Comparison of ENCODE assay signal across 10 cellular contexts in genomic region chr5:180102636-180103035, GRCh38.
"Had no signal": no experiment of that assay in that cellular context is flagged by ENCODE, and none has a peak within 500 bp of the region (broad histone marks: within the 10 kb centered on the region; RNA-seq: fewer than 3 reads in every experiment).

No MANE protein-coding gene starts in this region.

- H3K4me2 ChIP-seq: GM23338 had no signal

- ATAC-seq: GM23338, HCT116 had no signal

- H3K4me1 Mint-ChIP-seq: GM23338 had no signal

- H3K4me3 ChIP-seq: GM23248, GM23338, HAP-1 had no signal

- H3K27ac Mint-ChIP-seq: GM23338, HFFc6 had no signal

- FAIRE-seq: H1, H54 had no signal

- DNase-seq: GM23248, GOT3, H7, HCEC 1CT, HFFc6 had no signal

- H3K4me1 ChIP-seq: HAP-1 had no signal

- H3K4me3 Mint-ChIP-seq: GM23338, HFFc6 had no signal

- H3K9ac ChIP-seq: GM23248 had no signal

- H2AFZ ChIP-seq: GM23248, GM23338 had no signal

- H3K36me3 ChIP-seq: HAP-1 had no signal

- H3K27ac ChIP-seq: GM23248 had no signal
